21 cellular contexts compared by ENCODE assay signal in genomic region chr9:98935064-98935463, GRCh38. TPM values are rescaled to one million over a fixed set of nuclear protein-coding genes. Genes with fewer than 3 reads are reported as not detected.
"Had no signal": no experiment of that assay in that cellular context is flagged by ENCODE, and none has a peak within 500 bp of the region (broad histone marks: within the 10 kb centered on the region; RNA-seq: fewer than 3 reads in every experiment).

No MANE protein-coding gene starts in this region.

- H3K27me3 ChIP-seq: upper lobe of right lung had no signal

- ATAC-seq: activated naive CD8-positive, alpha-beta T cell treated with anti-CD3 and anti-CD28 coated beads, Interleukin-2, amount 50 U/mL, for 24 hours; activated T-cell treated with anti-CD3 and anti-CD28 coated beads, Interleukin-2, amount 50 U/mL, for 72 hours; foreskin keratinocyte; left lung; natural killer cell treated with Interleukin-12 subunit alpha and Interleukin-12 subunit beta and Interleukin-15 and Interleukin-18, amount 100 ng/mL, for 72 hours; sciatic nerve; SK-N-SH treated with all-trans-retinoic acid at 6 μM for 48 hours; stimulated activated naive CD8-positive, alpha-beta T cell treated with anti-CD3 and anti-CD28 coated beads, Interleukin-15, Interleukin-2, amounts not matched to agents 100 U/mL and 50 U/mL, for 24 hours; upper lobe of right lung had no signal

- DNase-seq: activated CD4-positive, alpha-beta T cell treated with anti-CD3 and anti-CD28 coated beads for 4 hours; activated CD4-positive, alpha-beta T cell treated with anti-CD3 and anti-CD28 coated beads, Interleukin-2, amount 50 U/mL, for 48 hours; activated CD4-positive, CD25-positive, alpha-beta regulatory T cell; activated gamma-delta T cell; activated naive CD4-positive, alpha-beta T cell treated with anti-CD3 and anti-CD28 coated beads, Interleukin-2, amount 50 U/mL, for 16 hours; activated naive CD8-positive, alpha-beta T cell treated with anti-CD3 and anti-CD28 coated beads, Interleukin-2, amount 50 U/mL, for 24 hours; activated T-cell treated with anti-CD3 and anti-CD28 coated beads, Interleukin-2, amount 50 U/mL, for 72 hours; aorta; foreskin keratinocyte; kidney; left lung; nucleus accumbens; spleen; stimulated activated CD4-positive, alpha-beta T cell treated with anti-CD3 and anti-CD28 coated beads, Interleukin-4, amount 100 ng/mL, for 1 hour; stimulated activated naive CD8-positive, alpha-beta T cell treated with anti-CD3 and anti-CD28 coated beads, Interleukin-15, Interleukin-2, amounts not matched to agents 100 U/mL and 50 U/mL, for 24 hours; upper lobe of right lung had no signal

- H3K4me1 ChIP-seq: foreskin keratinocyte, left lung, spleen, upper lobe of right lung had no signal

- H3K4me3 ChIP-seq: left lung, lung, spleen, upper lobe of right lung had no signal

- H3K27ac ChIP-seq: epithelial cell of prostate, foreskin keratinocyte, left lung, spleen, upper lobe of right lung had no signal

- H3K36me3 ChIP-seq: left lung, spleen, upper lobe of right lung had no signal

- H3K9me3 ChIP-seq: left lung, spleen, upper lobe of right lung had no signal

RNA-seq across cellular contexts. Expression of gene COL15A1, which starts 8.6 kb away (rescaled TPM):
- total RNA-seq: foreskin keratinocyte had no signal
